8 cellular contexts compared by ENCODE assay signal in the genomic region with DNA sequence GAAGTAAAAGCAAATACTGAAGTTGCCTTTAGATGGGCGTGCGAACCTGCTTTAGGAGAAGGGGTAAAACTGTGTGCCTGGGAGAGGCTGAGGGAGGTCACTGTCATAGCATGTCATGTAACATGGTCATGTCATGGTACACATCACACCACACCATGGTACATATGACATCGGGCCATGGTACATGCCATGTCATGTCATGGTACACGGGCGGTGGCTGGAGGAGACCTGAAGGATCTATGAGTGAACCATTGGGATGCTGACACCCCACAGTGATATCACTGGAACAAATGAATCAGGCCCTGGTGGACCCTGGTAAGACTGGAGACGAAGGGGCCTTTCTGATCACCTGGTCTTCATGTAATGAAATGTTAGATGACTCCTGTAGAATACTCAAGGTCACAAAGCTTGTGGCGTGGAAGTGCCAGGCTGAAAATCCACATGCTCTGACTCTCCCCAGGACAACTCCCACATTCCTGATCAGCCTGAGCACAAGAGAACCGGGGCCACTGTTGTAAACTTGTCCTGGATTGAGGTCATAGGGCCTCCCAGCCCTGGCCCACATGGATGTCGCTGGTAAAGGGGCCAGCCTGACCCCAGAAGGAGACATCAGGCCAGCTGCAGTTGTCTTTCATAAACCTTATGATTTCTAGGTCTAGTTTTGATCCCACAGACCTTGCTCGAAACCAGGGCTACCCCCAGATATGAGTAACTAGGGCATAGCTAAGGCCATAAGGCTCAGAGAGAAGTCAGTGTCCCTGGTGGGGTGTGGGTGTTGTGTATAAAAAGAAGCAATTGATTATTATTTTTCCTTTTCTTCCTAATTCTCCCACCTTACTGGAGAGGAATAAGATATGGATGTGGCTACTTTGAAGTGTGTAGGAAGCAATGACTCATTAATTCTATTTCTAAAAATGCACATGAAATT.
A peak's percentile ranks its signal among the peaks of the same experiment; 100 is the strongest.
DNase-seq lines count a peak whose midpoint lies in the region; ATAC-seq, FAIRE-seq and TF ChIP-seq lines count a peak whose summit lies in the region.
"Not testable (repeated sequence)": the region's sequence is repeated elsewhere in the genome, so short reads cannot be mapped to it uniquely, and the experiment has no call there.

No MANE protein-coding gene starts in this region.

- CTCF ChIA-PET in Caco-2 (lab: Charles Lee) = not testable (repeated sequence)

- in situ Hi-C loops in gastrocnemius medialis (cut with MboI; ENCODE audit: low sequenced_read_pairs in 4 of 4) = not testable (repeated sequence)

- H3K9me3 Mint-ChIP-seq in Caco-2 (ENCODE audit: unreplicated experiment); activated T-helper 17 cell treated with anti-CD3 and anti-CD28 coated beads, Interleukin-2, amount 50 U/mL, for 72 hours: not testable (repeated sequence)

- FAIRE-seq in bronchial epithelial cell (lab: Jason Lieb, UNC) (peak; percentile 93), keratinocyte (lab: Jason Lieb, UNC) (peak; percentile 66), urothelium cell line (lab: Jason Lieb, UNC) (peak; percentile 77)

- intact Hi-C loops in Caco-2 (cut with micrococcal nuclease; ENCODE audit: unreplicated experiment); gastrocnemius medialis (cut with DNase I; ENCODE audit: low total_unique reads): not testable (repeated sequence)
- intact Hi-C loops in heart right ventricle (cut with DNase I) = loop anchor here in 1 of 10 donors (5.0 kb wide), 1 partner anchor 32 kb away; no protein-coding TSS in a partner anchor

- peak overlapping the region in 3 of 4 donors; percentile 15 to 35 (median 32) for H3K27ac ChIP-seq in gastroesophageal sphincter
- H3K27ac ChIP-seq in heart right ventricle = peak overlapping the region in 6 of 10 donors; percentile 17 to 60 (median 49)
- H3K27ac ChIP-seq in keratinocyte (ENCODE audit: control insufficient read depth, insufficient read depth, low read length) = not testable (repeated sequence)
- H3K27ac ChIP-seq in gastrocnemius medialis = peak overlapping the region; percentile 62 to 96 (median 96)

- not testable (repeated sequence) for H3K36me3 ChIP-seq in Caco-2 (ENCODE audit: control insufficient read depth, insufficient read depth, low read length); bronchial epithelial cell (ENCODE audit: control insufficient read depth, insufficient read depth, low read length); gastroesophageal sphincter; keratinocyte (ENCODE audit: control insufficient read depth in 2 of 2, extremely low read depth in 1 of 2, insufficient read depth in 2 of 2, low read length in 2 of 2)
- peaks cover 0 to 22% (median 4%) of the 10 kb centered on the region in 9 donors for H3K36me3 ChIP-seq in heart right ventricle
- peaks cover 0 to 10% of the 10 kb centered on the region in 2 donors for H3K36me3 ChIP-seq in gastrocnemius medialis

- not testable (repeated sequence) for TF ChIP-seq POLR2A in gastroesophageal sphincter (IDR thresholded peaks at IDR 0.05); gastrocnemius medialis (IDR thresholded peaks at IDR 0.05)

- H3K9ac ChIP-seq in keratinocyte (ENCODE audit: control insufficient read depth, extremely low read depth, insufficient read depth, low read length) = not testable (repeated sequence)

- not testable (repeated sequence) for H3K27me3 ChIP-seq in Caco-2 (replicated peaks; ENCODE audit: control insufficient read depth, insufficient read depth, low read length); bronchial epithelial cell (ENCODE audit: control insufficient read depth, insufficient read depth, low read length); gastroesophageal sphincter; heart right ventricle; keratinocyte (ENCODE audit: control insufficient read depth, extremely low read depth, insufficient read depth, low read length); gastrocnemius medialis

- H3K9me1 ChIP-seq in keratinocyte (ENCODE audit: control insufficient read depth, extremely low read depth, insufficient read depth, low read length) = not testable (repeated sequence)

- H3K4me1 ChIP-seq in Caco-2 = not testable (repeated sequence)
- H3K4me1 ChIP-seq in gastroesophageal sphincter (peaks cover 0 to 48% (median 0%) of the 10 kb centered on the region in 3 donors), heart right ventricle (peaks cover 0 to 57% (median 18%) of the 10 kb centered on the region in 9 donors), keratinocyte (ENCODE audit: control insufficient read depth, extremely low read depth, insufficient read depth, low read length) (peaks cover 15% of the 10 kb centered on the region), gastrocnemius medialis (peaks cover 75 to 77% of the 10 kb centered on the region in 2 donors)

- H4K20me1 ChIP-seq in keratinocyte (ENCODE audit: control insufficient read depth, extremely low read depth, insufficient read depth, low read length) = not testable (repeated sequence)

- peak; percentile 34 for ATAC-seq in activated T-helper 17 cell treated with anti-CD3 and anti-CD28 coated beads, Interleukin-2, amount 50 U/mL, for 72 hours (replicated peaks)
- ATAC-seq in gastroesophageal sphincter = not testable (repeated sequence)
- ATAC-seq in heart right ventricle (peak; percentile 41 to 77 (median 66)), gastrocnemius medialis (peak; percentile 39 to 42)

- H3K27me3 Mint-ChIP-seq in Caco-2 (ENCODE audit: insufficient read depth, unreplicated experiment); activated T-helper 17 cell treated with anti-CD3 and anti-CD28 coated beads, Interleukin-2, amount 50 U/mL, for 72 hours: not testable (repeated sequence)

- not testable (repeated sequence) for H2AFZ ChIP-seq in keratinocyte (ENCODE audit: control insufficient read depth, low read length)

- peaks cover 11% of the 10 kb centered on the region for H3K4me1 Mint-ChIP-seq in Caco-2 (ENCODE audit: low read depth, unreplicated experiment)
- not testable (repeated sequence) for H3K4me1 Mint-ChIP-seq in activated T-helper 17 cell treated with anti-CD3 and anti-CD28 coated beads, Interleukin-2, amount 50 U/mL, for 72 hours

- H3K36me3 Mint-ChIP-seq in Caco-2 (ENCODE audit: insufficient read depth, unreplicated experiment) = peaks cover 22% of the 10 kb centered on the region
- H3K36me3 Mint-ChIP-seq in activated T-helper 17 cell treated with anti-CD3 and anti-CD28 coated beads, Interleukin-2, amount 50 U/mL, for 72 hours (ENCODE audit: low read depth) = not testable (repeated sequence)

- dilution Hi-C loops in keratinocyte (cut with MboI; ENCODE audit: extremely low pct_ligation_motif_present, low sequenced_read_pairs) = not testable (repeated sequence)

- H3K4me3 Mint-ChIP-seq in Caco-2 (ENCODE audit: unreplicated experiment); activated T-helper 17 cell treated with anti-CD3 and anti-CD28 coated beads, Interleukin-2, amount 50 U/mL, for 72 hours: not testable (repeated sequence)

- not testable (repeated sequence) for TF ChIP-seq CTCF in Caco-2 (IDR thresholded peaks at IDR 0.05; ENCODE audit: insufficient read depth in 1 of 2, low read depth in 1 of 2, low read length in 1 of 2, severe bottlenecking in 1 of 2, unreplicated experiment in 1 of 2); bronchial epithelial cell (IDR thresholded peaks at IDR 0.05; ENCODE audit: insufficient read depth, low read length, severe bottlenecking); gastroesophageal sphincter (IDR thresholded peaks at IDR 0.05); heart right ventricle (IDR thresholded peaks at IDR 0.05); keratinocyte (optimal IDR thresholded peaks at IDR 0.05 in 1 of 3, IDR thresholded peaks at IDR 0.05 in 1 of 3, conservative IDR thresholded peaks at IDR 0.05 in 1 of 3; ENCODE audit: extremely low read depth in 1 of 3, insufficient read depth in 2 of 3, low read length in 3 of 3); gastrocnemius medialis (IDR thresholded peaks at IDR 0.05 in 4 of 5, conservative IDR thresholded peaks at IDR 0.05 in 1 of 5)

- POLR2A ChIA-PET in Caco-2 (lab: Charles Lee) = not testable (repeated sequence)

- H3K4me2 ChIP-seq in keratinocyte (ENCODE audit: control insufficient read depth, extremely low read depth, insufficient read depth, low read depth, low read length) = not testable (repeated sequence)

- BruUV-seq in Caco-2 (replicated peaks; lab: Mats Ljungman, UMichigan) = not testable (repeated sequence)

- not testable (repeated sequence) for H3K9me3 ChIP-seq in Caco-2; gastroesophageal sphincter; heart right ventricle; keratinocyte (ENCODE audit: control insufficient read depth, low read depth, low read length); gastrocnemius medialis

- not testable (repeated sequence) for DNase-seq in Caco-2; bronchial epithelial cell (ENCODE audit: low read depth); heart right ventricle; keratinocyte (ENCODE audit: low read depth, low spot score); gastrocnemius medialis; urothelium cell line (ENCODE audit: low spot score)

- H3K4me3 ChIP-seq in Caco-2 (ENCODE audit: low read depth, low read length); bronchial epithelial cell (ENCODE audit: low read depth, low read length); gastroesophageal sphincter; heart right ventricle; keratinocyte (ENCODE audit: control insufficient read depth in 2 of 3, extremely low read depth in 1 of 3, insufficient read depth in 2 of 3, low read depth in 1 of 3, low read length in 3 of 3); gastrocnemius medialis: not testable (repeated sequence)

- H3K79me2 ChIP-seq in keratinocyte (ENCODE audit: control insufficient read depth, insufficient read depth, low read length) = not testable (repeated sequence)

- WGBS in gastroesophageal sphincter (ENCODE audit: low coverage in 1 of 2), 2 donors = 72 to 74% methylated on average over 4 to 5 of the region's 10 CpGs
- 68 to 84% methylated on average over 10 of the region's 10 CpGs for WGBS in heart right ventricle, 2 donors

- H3K27ac Mint-ChIP-seq in Caco-2 (ENCODE audit: unreplicated experiment) = peak overlapping the region; percentile 57
- not testable (repeated sequence) for H3K27ac Mint-ChIP-seq in activated T-helper 17 cell treated with anti-CD3 and anti-CD28 coated beads, Interleukin-2, amount 50 U/mL, for 72 hours

- TF ChIP-seq EP300 in gastroesophageal sphincter (IDR thresholded peaks at IDR 0.05) = not testable (repeated sequence)
